Comparison of ENCODE assay signal across 21 cellular contexts in the genomic region with DNA sequence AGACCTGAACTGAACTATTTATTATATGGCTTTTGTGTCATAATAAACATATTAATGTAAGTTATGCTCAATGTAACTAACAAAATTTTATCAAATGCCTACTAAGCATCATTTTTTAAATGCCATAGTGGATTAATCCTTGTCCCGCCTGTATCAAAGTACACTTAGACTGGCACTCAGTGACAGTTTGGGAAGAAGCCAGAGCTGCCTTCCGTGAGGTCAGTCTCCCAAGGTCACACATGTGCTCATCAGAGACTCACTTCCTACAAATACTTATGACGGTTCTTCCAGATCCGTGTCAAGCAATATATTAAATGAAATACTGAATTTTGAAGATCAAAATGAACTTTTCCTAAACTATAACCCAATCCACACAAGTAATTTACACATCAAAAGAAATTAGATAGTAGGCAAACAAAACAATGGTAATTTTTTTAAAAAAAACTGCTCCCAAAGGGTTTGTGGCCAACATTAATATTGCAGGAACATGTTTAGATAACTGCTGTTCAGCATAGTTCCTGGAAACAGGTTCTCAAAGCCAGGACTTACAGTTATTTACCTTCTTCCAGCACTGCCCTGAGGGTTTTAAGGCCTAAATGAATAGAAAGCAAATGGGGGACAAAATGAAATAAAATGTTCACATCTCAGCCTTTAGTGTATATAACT. TPM values are rescaled to one million over a fixed set of nuclear protein-coding genes. Genes with fewer than 3 reads are reported as not detected.
DNase-seq lines count a peak whose midpoint lies in the region; ATAC-seq, FAIRE-seq and TF ChIP-seq lines count a peak whose summit lies in the region.
"Had no signal": no experiment of that assay in that cellular context is flagged by ENCODE, and none has a peak within 500 bp of the region (broad histone marks: within the 10 kb centered on the region; RNA-seq: fewer than 3 reads in every experiment).

No MANE protein-coding gene starts in this region.

- peaks cover 70% of the 10 kb centered on the region for H3K79me2 ChIP-seq in endothelial cell of umbilical vein (ENCODE audit: control insufficient read depth, insufficient read depth, low read length)
- peaks cover 72% of the 10 kb centered on the region for H3K79me2 ChIP-seq in smooth muscle cell (ENCODE audit: low read depth)

- CTCF ChIA-PET in endothelial cell of umbilical vein (lab: Charles Lee): interaction anchor here (1.1 to 2.4 kb wide), 3 partner anchors 15 to 137 kb away, joined by 4 to 7 read pairs (median 5); no protein-coding TSS in a partner anchor

- H3K9ac ChIP-seq in endothelial cell of umbilical vein (replicated peaks; ENCODE audit: extremely low read depth, insufficient read depth, low read length): peak overlapping the region; percentile 1
- no peak overlapping the region for H3K9ac ChIP-seq in smooth muscle cell (ENCODE audit: low read depth)

- no peaks in the 10 kb centered on the region for H3K36me3 Mint-ChIP-seq in naive thymus-derived CD8-positive, alpha-beta T cell

- no peaks in the 10 kb centered on the region for H3F3A ChIP-seq in smooth muscle cell (ENCODE audit: low read depth)

- H3K4me2 ChIP-seq in endothelial cell of umbilical vein (ENCODE audit: insufficient read depth, low read length) (peak overlapping the region; percentile 4), smooth muscle cell (no peak overlapping the region)

- peak; percentile 21 for ATAC-seq in left lung
- no peak for ATAC-seq in naive thymus-derived CD8-positive, alpha-beta T cell
- ATAC-seq: effector memory CD8-positive, alpha-beta T cell; stimulated activated naive CD8-positive, alpha-beta T cell treated with anti-CD3 and anti-CD28 coated beads, Interleukin-15, amount 100 ng/mL, for 72 hours had no signal

- peaks cover 0 to 7% (median 1%) of the 10 kb centered on the region in 5 donors for H3K27me3 Mint-ChIP-seq in naive thymus-derived CD8-positive, alpha-beta T cell
- H3K27me3 Mint-ChIP-seq: CD4-positive, alpha-beta T cell; effector memory CD8-positive, alpha-beta T cell; stimulated activated naive CD8-positive, alpha-beta T cell treated with anti-CD3 and anti-CD28 coated beads, Interleukin-15, amount 100 ng/mL, for 72 hours had no signal

- no peak overlapping the region for H3K4me3 ChIP-seq in endothelial cell of umbilical vein (replicated peaks in 1 of 3; ENCODE audit: insufficient read depth in 1 of 3, low read depth in 1 of 3, low read length in 3 of 3)
- no peak overlapping the region for H3K4me3 ChIP-seq in left lung
- H3K4me3 ChIP-seq in smooth muscle cell: no peak overlapping the region
- H3K4me3 ChIP-seq: HAP-1, SJCRH30, vagina had no signal

- TF ChIP-seq POLR2A in endothelial cell of umbilical vein (IDR thresholded peaks at IDR 0.05; ENCODE audit: low read depth, low read length): no peak

- H3K36me3 ChIP-seq in endothelial cell of umbilical vein (ENCODE audit: control insufficient read depth in 2 of 2, extremely low read depth in 1 of 2, insufficient read depth in 2 of 2, low read length in 2 of 2): no peaks in the 10 kb centered on the region
- no peaks in the 10 kb centered on the region for H3K36me3 ChIP-seq in left lung
- H3K36me3 ChIP-seq in smooth muscle cell (ENCODE audit: low read depth): no peaks in the 10 kb centered on the region
- H3K36me3 ChIP-seq: HAP-1, SJCRH30, vagina had no signal

- H3K27me3 ChIP-seq in endothelial cell of umbilical vein (ENCODE audit: control insufficient read depth in 2 of 2, insufficient read depth in 2 of 2, low read length in 2 of 2) (no peaks in the 10 kb centered on the region), left lung (no peaks in the 10 kb centered on the region), smooth muscle cell (ENCODE audit: low read depth) (no peaks in the 10 kb centered on the region)
- H3K27me3 ChIP-seq: SJCRH30, vagina had no signal

- H3K4me1 ChIP-seq in endothelial cell of umbilical vein (ENCODE audit: control insufficient read depth, extremely low read depth, insufficient read depth, low read length) (peaks cover 34% of the 10 kb centered on the region), left lung (peaks cover 12 to 21% of the 10 kb centered on the region in 2 donors), smooth muscle cell (ENCODE audit: low read depth) (peaks cover 24% of the 10 kb centered on the region)

- WGBS in smooth muscle cell (ENCODE audit: low lambda C conversion rate): 92% methylated on average over 4 of the region's 4 CpGs

- TF ChIP-seq CTCF in endothelial cell of umbilical vein (IDR thresholded peaks at IDR 0.05; ENCODE audit: extremely low read depth in 1 of 2, insufficient read depth in 1 of 2, low read depth in 1 of 2, low read length in 2 of 2) (no peak), left lung (IDR thresholded peaks at IDR 0.05) (no peak), smooth muscle cell (IDR thresholded peaks at IDR 0.05; ENCODE audit: borderline replicate concordance, insufficient read depth, poor library complexity, severe bottlenecking) (no peak)

- peak; percentile 8 for DNase-seq in SIG-M5 treated with dmso at 0.1 percent for 504 hours (lab: John Stamatoyannopoulos, UW; ENCODE audit: unreplicated experiment)
- no peak for DNase-seq in SIG-M5 (lab: John Stamatoyannopoulos, UW)
- DNase-seq in endothelial cell of umbilical vein (ENCODE audit: low read depth, low spot score): peak; percentile 62
- DNase-seq in left lung: no peak
- DNase-seq in smooth muscle cell (lab: John Stamatoyannopoulos, UW; ENCODE audit: unreplicated experiment): no peak
- no peak for DNase-seq in NCI-H510A (lab: John Stamatoyannopoulos, UW)
- no peak for DNase-seq in naive thymus-derived CD8-positive, alpha-beta T cell
- DNase-seq in CD1c-positive myeloid dendritic cell (ENCODE audit: extremely low spot score): no peak
- DNase-seq: activated CD4-positive, CD25-positive, alpha-beta regulatory T cell treated with anti-CD3 and anti-CD28 coated beads, Interleukin-2, amount 50 U/mL, for 72 hours; CD4-positive, alpha-beta T cell; central memory CD4-positive, alpha-beta T cell; effector memory CD8-positive, alpha-beta T cell; NCI-H1436 treated with DMSO at 0.1 percent for 48 hours; NCI-H2227 treated with DMSO at 0.1 percent for 48 hours; retina; SJCRH30; stimulated activated CD4-positive, alpha-beta T cell treated with anti-CD3 and anti-CD28 coated beads, Interleukin-1b, Interleukin-23, amount 100 ng/mL, for 48 hours; stimulated activated naive CD8-positive, alpha-beta T cell treated with anti-CD3 and anti-CD28 coated beads, Interleukin-15, amount 100 ng/mL, for 72 hours had no signal

- intact Hi-C loops in endothelial cell of umbilical vein (cut with micrococcal nuclease): no loop called here
- intact Hi-C loops in left lung (cut with DNase I): no loop called here

- H3K9me3 Mint-ChIP-seq in naive thymus-derived CD8-positive, alpha-beta T cell: peaks cover 0 to 4% (median 0%) of the 10 kb centered on the region in 9 donors
- H3K9me3 Mint-ChIP-seq: activated T-helper 2 cell treated with anti-CD3 and anti-CD28 coated beads, Interferon-gamma antibody, Interleukin-2, Interleukin-4, amounts not matched to agents 10 μg/mL and 5 μg/mL and 100 μg/mL, durations not matched to agents 14 hours and 24 hours and 36 hours; CD4-positive, alpha-beta T cell; effector memory CD8-positive, alpha-beta T cell; stimulated activated naive CD8-positive, alpha-beta T cell treated with anti-CD3 and anti-CD28 coated beads, Interleukin-15, amount 100 ng/mL, for 72 hours had no signal

- H3K27ac ChIP-seq in endothelial cell of umbilical vein (ENCODE audit: insufficient read depth, low read depth, low read length) (peak overlapping the region; percentile 55), left lung (peak overlapping the region in 1 of 2 donors; percentile 1), smooth muscle cell (ENCODE audit: low read depth) (peak overlapping the region; percentile 68)
- H3K27ac ChIP-seq: SJCRH30, vagina had no signal

- no peak overlapping the region for H3K27ac Mint-ChIP-seq in naive thymus-derived CD8-positive, alpha-beta T cell
- H3K27ac Mint-ChIP-seq: activated T-helper 2 cell treated with anti-CD3 and anti-CD28 coated beads, Interferon-gamma antibody, Interleukin-2, Interleukin-4, amounts not matched to agents 10 μg/mL and 5 μg/mL and 100 μg/mL, durations not matched to agents 14 hours and 24 hours and 36 hours; CD4-positive, alpha-beta T cell; effector memory CD8-positive, alpha-beta T cell; stimulated activated naive CD8-positive, alpha-beta T cell treated with anti-CD3 and anti-CD28 coated beads, Interleukin-15, amount 100 ng/mL, for 72 hours had no signal

- H3K9me3 ChIP-seq in endothelial cell of umbilical vein (replicated peaks; ENCODE audit: control insufficient read depth, insufficient read depth, low read length) (no peaks in the 10 kb centered on the region), left lung (no peaks in the 10 kb centered on the region), smooth muscle cell (replicated peaks; ENCODE audit: low read depth) (no peaks in the 10 kb centered on the region)
- H3K9me3 ChIP-seq: HAP-1, SJCRH30, vagina had no signal

- POLR2A ChIA-PET in endothelial cell of umbilical vein (lab: Charles Lee): no interaction called here
- POLR2A ChIA-PET in naive thymus-derived CD8-positive, alpha-beta T cell (lab: Charles Lee): no interaction called here

- no peak for FAIRE-seq in endothelial cell of umbilical vein (lab: Jason Lieb, UNC)

- no peak overlapping the region for H2AFZ ChIP-seq in endothelial cell of umbilical vein (ENCODE audit: low read depth, low read length)
- H2AFZ ChIP-seq in smooth muscle cell (ENCODE audit: low read depth): no peak overlapping the region

- no TSS peak for BruUV-seq in endothelial cell of umbilical vein (replicated peaks; lab: Mats Ljungman, UMichigan)

- H3K4me3 Mint-ChIP-seq in naive thymus-derived CD8-positive, alpha-beta T cell: no peak overlapping the region
- H3K4me3 Mint-ChIP-seq: CD4-positive, alpha-beta T cell; effector memory CD8-positive, alpha-beta T cell; stimulated activated naive CD8-positive, alpha-beta T cell treated with anti-CD3 and anti-CD28 coated beads, Interleukin-15, amount 100 ng/mL, for 72 hours had no signal

- H4K20me1 ChIP-seq in endothelial cell of umbilical vein (replicated peaks; ENCODE audit: control insufficient read depth, extremely low read depth, insufficient read depth, low read length): no peaks in the 10 kb centered on the region
- no peaks in the 10 kb centered on the region for H4K20me1 ChIP-seq in smooth muscle cell (ENCODE audit: low read depth)

- dilution Hi-C loops in endothelial cell of umbilical vein (cut with MboI; ENCODE audit: extremely low pct_ligation_motif_present, low sequenced_read_pairs): no loop called here

- no peaks in the 10 kb centered on the region for H3K9me1 ChIP-seq in endothelial cell of umbilical vein (replicated peaks; ENCODE audit: control insufficient read depth, extremely low read depth, insufficient read depth, low read length)

- no peaks in the 10 kb centered on the region for H3K4me1 Mint-ChIP-seq in naive thymus-derived CD8-positive, alpha-beta T cell
- H3K4me1 Mint-ChIP-seq: stimulated activated naive CD8-positive, alpha-beta T cell treated with anti-CD3 and anti-CD28 coated beads, Interleukin-15, amount 100 ng/mL, for 72 hours had no signal

RNA-seq across cellular contexts. Expression of gene WLS, which starts 27.2 kb away (rescaled TPM):
- total RNA-seq in endothelial cell of umbilical vein: 163 and 199 TPM in 2 replicates
- 121 and 122 TPM in 2 replicates for polyA plus RNA-seq in endothelial cell of umbilical vein
- polyA plus RNA-seq in endothelial cell of umbilical vein (2011; cell fraction: cytosol; rRNA removed): 113 and 126 TPM in 2 replicates
- polyA plus RNA-seq in endothelial cell of umbilical vein (2011; cell fraction: nucleus; rRNA removed): 190 and 208 TPM in 2 replicates
- polyA plus RNA-seq in endothelial cell of umbilical vein (2012): 109 and 154 TPM in 2 replicates
- polyA minus RNA-seq in endothelial cell of umbilical vein: 342 and 361 TPM in 2 replicates
- 20.7 TPM for polyA minus RNA-seq in endothelial cell of umbilical vein (2011; cell fraction: cytosol; rRNA and poly(A)+ RNA removed)
- polyA minus RNA-seq in endothelial cell of umbilical vein (2011; cell fraction: nucleus; rRNA and poly(A)+ RNA removed): 274 and 359 TPM in 2 replicates
- 100 to 1,000 TPM in 1 of 2 donors, 10 to 100 TPM in 1; 85.7 to 127 TPM for total RNA-seq in left lung
- 92.5 and 112 TPM in 2 replicates for total RNA-seq in smooth muscle cell
- polyA plus RNA-seq in smooth muscle cell: 58.1 and 93.2 TPM in 2 replicates
- not detected for total RNA-seq in naive thymus-derived CD8-positive, alpha-beta T cell
- not detected for polyA plus RNA-seq in naive thymus-derived CD8-positive, alpha-beta T cell
- total RNA-seq: activated T-helper 2 cell treated with anti-CD3 and anti-CD28 coated beads, Interferon-gamma antibody, Interleukin-2, Interleukin-4, amounts not matched to agents 10 μg/mL and 5 μg/mL and 100 μg/mL, durations not matched to agents 14 hours and 24 hours and 36 hours had no signal

Comparison
In these comparisons a context has a peak if more than half of its experiments do, and no peak if none do; other contexts are left out.
1. DNase-seq: peak in SIG-M5 treated with dmso at 0.1 percent for 504 hours (single experiment) and endothelial cell of umbilical vein (single experiment); none in SIG-M5 (single experiment), left lung (0 of 2), smooth muscle cell (single experiment), NCI-H510A (single experiment), naive thymus-derived CD8-positive, alpha-beta T cell (0 of 10) and CD1c-positive myeloid dendritic cell (single experiment).
2. RNA of gene WLS, which starts 27.2 kb away (total RNA-seq): 163 to 199 TPM in endothelial cell of umbilical vein, 85.7 to 127 TPM in left lung and 92.5 to 112 TPM in smooth muscle cell; not detected in naive thymus-derived CD8-positive, alpha-beta T cell; every median in the first group is over 10 times any median in the second.